ENCODE assay signal across 15 cellular contexts in genomic region chr18:68275616-68276015, GRCh38.
DNase-seq lines count a peak whose midpoint lies in the region; ATAC-seq, FAIRE-seq and TF ChIP-seq lines count a peak whose summit lies in the region.
"Had no signal": no experiment of that assay in that cellular context is flagged by ENCODE, and none has a peak within 500 bp of the region (broad histone marks: within the 10 kb centered on the region; RNA-seq: fewer than 3 reads in every experiment).

No MANE protein-coding gene starts in this region.

- H3K4me3 ChIP-seq in retinal pigment epithelial cell (ENCODE audit: low read length), result no peak overlapping the region
- no peak overlapping the region for H3K4me3 ChIP-seq in adrenal gland
- no peak overlapping the region for H3K4me3 ChIP-seq in mucosa of descending colon
- H3K4me3 ChIP-seq: cardiac muscle cell, GM12878, PC-9 had no signal

- 0 to 100% (median 67%) methylated on average over 1 of the region's 1 CpG for WGBS in adrenal gland, 4 donors

- no peak for ATAC-seq in HG03175 (IDR thresholded peaks at IDR 0.05; ENCODE audit: unreplicated experiment)
- ATAC-seq in mucosa of descending colon, result no peak
- ATAC-seq: esophagus mucosa, GM12878, left lobe of liver had no signal

- TF ChIP-seq POLR2A in adrenal gland (IDR thresholded peaks at IDR 0.05), result no peak

- H3K36me3 ChIP-seq in adrenal gland (replicated peaks in 1 of 2), result no peaks in the 10 kb centered on the region
- no peaks in the 10 kb centered on the region for H3K36me3 ChIP-seq in mucosa of descending colon (ENCODE audit: low read depth)
- H3K36me3 ChIP-seq: cardiac muscle cell had no signal

- H3K9me3 ChIP-seq in adrenal gland (replicated peaks in 1 of 3) (no peaks in the 10 kb centered on the region), mucosa of descending colon (no peaks in the 10 kb centered on the region)
- H3K9me3 ChIP-seq: Caco-2 had no signal

- DNase-seq in EL (peak; percentile 89), RCC 7860 (ENCODE audit: low spot score) (peak; percentile 77), fibroblast of gingiva (ENCODE audit: low read depth) (peak; percentile 67), retinal pigment epithelial cell (ENCODE audit: low read depth) (peak; percentile 46), HT-29 (ENCODE audit: low spot score) (no peak), adrenal gland (no peak), mucosa of descending colon (no peak)
- DNase-seq: Caco-2, PC-9 had no signal

- FAIRE-seq in RCC 7860 (lab: Jason Lieb, UNC), result peak; percentile 42
- FAIRE-seq: GM12878 had no signal

- intact Hi-C loops in adrenal gland (cut with DNase I), result no loop called here
- intact Hi-C loops in mucosa of descending colon (cut with DNase I, micrococcal nuclease), result no loop called here

- TF ChIP-seq CTCF in retinal pigment epithelial cell (conservative IDR thresholded peaks at IDR 0.05; ENCODE audit: low read depth, low read length) (no peak), adrenal gland (IDR thresholded peaks at IDR 0.05) (no peak), mucosa of descending colon (IDR thresholded peaks at IDR 0.05) (no peak)

- no peaks in the 10 kb centered on the region for H3K4me1 ChIP-seq in adrenal gland (replicated peaks in 1 of 2)
- no peaks in the 10 kb centered on the region for H3K4me1 ChIP-seq in mucosa of descending colon (ENCODE audit: low read depth)
- H3K4me1 ChIP-seq: Caco-2 had no signal

- H3K27me3 ChIP-seq in adrenal gland, result no peaks in the 10 kb centered on the region
- H3K27me3 ChIP-seq: cardiac muscle cell had no signal

- no peak overlapping the region for H3K27ac ChIP-seq in adrenal gland
- H3K27ac ChIP-seq: cardiac muscle cell, PC-9, VCaP had no signal

Comparison
In these comparisons a context has a peak if more than half of its experiments do, and no peak if none do; other contexts are left out.
1. DNase-seq: peak in EL (single experiment), RCC 7860 (single experiment), fibroblast of gingiva (single experiment) and retinal pigment epithelial cell (single experiment); none in HT-29 (single experiment), adrenal gland (0 of 7) and mucosa of descending colon (0 of 3).